In the genomic region with DNA sequence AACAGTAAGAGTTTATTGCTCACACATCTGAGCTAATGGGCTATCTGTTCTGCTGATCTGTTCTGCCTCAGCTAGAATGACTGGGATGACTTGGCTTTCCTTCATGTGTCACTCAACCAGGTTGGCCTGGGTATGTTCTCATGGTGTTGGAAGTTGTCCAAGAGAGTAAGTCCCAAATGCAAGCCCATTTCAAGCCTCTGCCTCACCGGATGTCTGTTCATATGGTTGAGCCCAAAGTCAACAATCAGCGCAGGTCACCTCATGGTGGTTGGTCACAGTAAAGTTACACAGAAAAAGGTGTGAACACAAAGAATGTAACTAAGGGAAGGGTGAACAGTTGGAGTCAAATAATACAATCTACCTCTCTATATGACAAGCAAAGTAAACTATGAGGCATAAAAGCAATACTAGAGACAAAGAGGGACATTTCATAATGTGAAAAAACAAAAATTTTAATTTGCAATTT, we compare ENCODE assay signal across 15 cellular contexts. TPM values are rescaled to one million over a fixed set of nuclear protein-coding genes. Genes with fewer than 3 reads are reported as not detected.
DNase-seq lines count a peak whose midpoint lies in the region; ATAC-seq, FAIRE-seq and TF ChIP-seq lines count a peak whose summit lies in the region.
"Had no signal": no experiment of that assay in that cellular context is flagged by ENCODE, and none has a peak within 500 bp of the region (broad histone marks: within the 10 kb centered on the region; RNA-seq: fewer than 3 reads in every experiment).

No MANE protein-coding gene starts in this region.

- H3K9me3 ChIP-seq in breast epithelium: no peaks in the 10 kb centered on the region
- H3K9me3 ChIP-seq in endothelial cell of umbilical vein (replicated peaks; ENCODE audit: control insufficient read depth, insufficient read depth, low read length): no peaks in the 10 kb centered on the region

- H3K79me2 ChIP-seq in endothelial cell of umbilical vein (ENCODE audit: control insufficient read depth, insufficient read depth, low read length): no peaks in the 10 kb centered on the region

- DNase-seq in MCF 10A (ENCODE audit: unreplicated experiment) (peak; percentile 84), breast epithelium (ENCODE audit: low spot score in 2 of 2) (no peak), NCI-H69 (lab: John Stamatoyannopoulos, UW) (peak; percentile 87), endothelial cell of umbilical vein (ENCODE audit: low read depth, low spot score) (no peak), type B pancreatic cell (ENCODE audit: extremely low spot score, unreplicated experiment) (no peak), H54 (ENCODE audit: insufficient read length, low spot score) (no peak), NCI-H1436 treated with DMSO at 0.1 percent for 48 hours (lab: John Stamatoyannopoulos, UW) (no peak)
- DNase-seq: dermis blood vessel endothelial cell; foreskin fibroblast; NCI-H187 treated with DMSO at 0.1 percent for 48 hours; stimulated activated naive B cell treated with anti-CD40 and anti-IgM and Interleukin-4, amounts not matched to agents 10 μg/mL and 1 μg/mL and 100 μg/mL, for 72 hours had no signal

- no TSS peak for BruUV-seq in MCF 10A (replicated peaks; lab: Mats Ljungman, UMichigan)
- BruUV-seq in endothelial cell of umbilical vein (replicated peaks; lab: Mats Ljungman, UMichigan): no TSS peak

- no peak overlapping the region for H2AFZ ChIP-seq in endothelial cell of umbilical vein (ENCODE audit: low read depth, low read length)

- H3K4me3 Mint-ChIP-seq in MCF 10A (ENCODE audit: unreplicated experiment) (no peak overlapping the region), type B pancreatic cell (no peak overlapping the region)
- H3K4me3 Mint-ChIP-seq: stimulated activated naive B cell treated with anti-CD40 and anti-IgM and Interleukin-4, amounts not matched to agents 10 μg/mL and 1 μg/mL and 100 μg/mL, for 72 hours had no signal

- FAIRE-seq in endothelial cell of umbilical vein (lab: Jason Lieb, UNC) (peak; percentile 18), H54 (lab: Jason Lieb, UNC) (no peak)
- FAIRE-seq: TTC549 had no signal

- H3K27me3 ChIP-seq in breast epithelium (no peaks in the 10 kb centered on the region), endothelial cell of umbilical vein (ENCODE audit: control insufficient read depth in 2 of 2, insufficient read depth in 2 of 2, low read length in 2 of 2) (peaks cover 0 to under 1% of the 10 kb centered on the region in 2 experiments)

- dilution Hi-C loops in endothelial cell of umbilical vein (cut with MboI; ENCODE audit: extremely low pct_ligation_motif_present, low sequenced_read_pairs): no loop called here

- H3K9ac ChIP-seq in endothelial cell of umbilical vein (replicated peaks; ENCODE audit: extremely low read depth, insufficient read depth, low read length): no peak overlapping the region

- H3K27me3 Mint-ChIP-seq in MCF 10A (ENCODE audit: insufficient read depth, unreplicated experiment) (no peaks in the 10 kb centered on the region), type B pancreatic cell (no peaks in the 10 kb centered on the region)
- H3K27me3 Mint-ChIP-seq: stimulated activated naive B cell treated with anti-CD40 and anti-IgM and Interleukin-4, amounts not matched to agents 10 μg/mL and 1 μg/mL and 100 μg/mL, for 72 hours had no signal

- H3K4me3 ChIP-seq in breast epithelium: no peak overlapping the region
- H3K4me3 ChIP-seq in endothelial cell of umbilical vein (replicated peaks in 1 of 3; ENCODE audit: insufficient read depth in 1 of 3, low read depth in 1 of 3, low read length in 3 of 3): no peak overlapping the region

- intact Hi-C loops in MCF 10A (cut with micrococcal nuclease) (no loop called here), breast epithelium (cut with DNase I; ENCODE audit: low total_unique reads) (no loop called here), endothelial cell of umbilical vein (cut with micrococcal nuclease) (no loop called here)

- H3K36me3 Mint-ChIP-seq in MCF 10A (ENCODE audit: insufficient read depth, unreplicated experiment) (peaks cover 5% of the 10 kb centered on the region), type B pancreatic cell (no peaks in the 10 kb centered on the region)
- H3K36me3 Mint-ChIP-seq: stimulated activated naive B cell treated with anti-CD40 and anti-IgM and Interleukin-4, amounts not matched to agents 10 μg/mL and 1 μg/mL and 100 μg/mL, for 72 hours had no signal

- peaks cover 16% of the 10 kb centered on the region for H3K4me1 Mint-ChIP-seq in MCF 10A (ENCODE audit: insufficient read depth, unreplicated experiment)
- no peaks in the 10 kb centered on the region for H3K4me1 Mint-ChIP-seq in type B pancreatic cell (ENCODE audit: unreplicated experiment)
- H3K4me1 Mint-ChIP-seq: stimulated activated naive B cell treated with anti-CD40 and anti-IgM and Interleukin-4, amounts not matched to agents 10 μg/mL and 1 μg/mL and 100 μg/mL, for 72 hours had no signal

- no peaks in the 10 kb centered on the region for H3K9me1 ChIP-seq in endothelial cell of umbilical vein (replicated peaks; ENCODE audit: control insufficient read depth, extremely low read depth, insufficient read depth, low read length)

- no peak overlapping the region for H3K4me2 ChIP-seq in endothelial cell of umbilical vein (ENCODE audit: insufficient read depth, low read length)

- TF ChIP-seq POLR2A in breast epithelium (IDR thresholded peaks at IDR 0.05) (no peak), endothelial cell of umbilical vein (IDR thresholded peaks at IDR 0.05; ENCODE audit: low read depth, low read length) (no peak), H54 (IDR thresholded peaks at IDR 0.05; ENCODE audit: low read depth, low read length) (no peak)

- no peaks in the 10 kb centered on the region for H3K36me3 ChIP-seq in breast epithelium
- no peaks in the 10 kb centered on the region for H3K36me3 ChIP-seq in endothelial cell of umbilical vein (ENCODE audit: control insufficient read depth in 2 of 2, extremely low read depth in 1 of 2, insufficient read depth in 2 of 2, low read length in 2 of 2)

- no peaks in the 10 kb centered on the region for H3K9me3 Mint-ChIP-seq in MCF 10A (ENCODE audit: unreplicated experiment)
- H3K9me3 Mint-ChIP-seq in type B pancreatic cell: peaks cover 1% of the 10 kb centered on the region

- H3K27ac Mint-ChIP-seq in MCF 10A (ENCODE audit: low read depth, unreplicated experiment): peak overlapping the region; percentile 78
- peak overlapping the region; percentile 18 for H3K27ac Mint-ChIP-seq in type B pancreatic cell
- H3K27ac Mint-ChIP-seq: stimulated activated naive B cell treated with anti-CD40 and anti-IgM and Interleukin-4, amounts not matched to agents 10 μg/mL and 1 μg/mL and 100 μg/mL, for 72 hours had no signal

- H3K27ac ChIP-seq in breast epithelium (no peak overlapping the region), endothelial cell of umbilical vein (ENCODE audit: insufficient read depth, low read depth, low read length) (no peak overlapping the region)

- no peaks in the 10 kb centered on the region for H4K20me1 ChIP-seq in endothelial cell of umbilical vein (replicated peaks; ENCODE audit: control insufficient read depth, extremely low read depth, insufficient read depth, low read length)

- H3K4me1 ChIP-seq in breast epithelium (no peaks in the 10 kb centered on the region), endothelial cell of umbilical vein (ENCODE audit: control insufficient read depth, extremely low read depth, insufficient read depth, low read length) (no peaks in the 10 kb centered on the region)

- POLR2A ChIA-PET in MCF 10A (lab: Yijun Ruan, JAX): interaction anchor here (1.0 to 1.6 kb wide), 2 partner anchors 9 to 12 kb away, joined by 3 to 5 read pairs; no protein-coding TSS in a partner anchor
- POLR2A ChIA-PET in endothelial cell of umbilical vein (lab: Charles Lee): no interaction called here

- TF ChIP-seq CTCF in MCF 10A (IDR thresholded peaks at IDR 0.05; ENCODE audit: unreplicated experiment): no peak
- TF ChIP-seq CTCF in breast epithelium (IDR thresholded peaks at IDR 0.05): no peak
- no peak for TF ChIP-seq CTCF in endothelial cell of umbilical vein (IDR thresholded peaks at IDR 0.05; ENCODE audit: extremely low read depth in 1 of 2, insufficient read depth in 1 of 2, low read depth in 1 of 2, low read length in 2 of 2)
- TF ChIP-seq CTCF in type B pancreatic cell (conservative IDR thresholded peaks at IDR 0.05): no peak

- CTCF ChIA-PET in MCF 10A (lab: Yijun Ruan, JAX): no interaction called here
- CTCF ChIA-PET in endothelial cell of umbilical vein (lab: Charles Lee): interaction anchor here (1.5 kb wide), 2 partner anchors 15 to 49 kb away, joined by 3 read pairs; no protein-coding TSS in a partner anchor

- no peak for ATAC-seq in GM19328 (IDR thresholded peaks at IDR 0.05; ENCODE audit: unreplicated experiment)
- ATAC-seq: stimulated activated naive B cell treated with anti-CD40 and anti-IgM and Interleukin-4, amounts not matched to agents 10 μg/mL and 1 μg/mL and 100 μg/mL, for 72 hours had no signal

TF ChIP-seq in endothelial cell of umbilical vein, 7 proteins besides CTCF, POLR2A, EP300 and RAD21:
- TF ChIP-seq GATA2 (IDR thresholded peaks at IDR 0.05; ENCODE audit: insufficient read depth, insufficient read length, low read depth, low read length): no peak
- no peak for TF ChIP-seq FOS (IDR thresholded peaks at IDR 0.05; ENCODE audit: borderline replicate concordance, insufficient read depth, low read length)
- no peak for TF ChIP-seq JUN (IDR thresholded peaks at IDR 0.05; ENCODE audit: borderline replicate concordance, insufficient read depth, insufficient read length, low read depth)
- TF ChIP-seq, protein P1, sequence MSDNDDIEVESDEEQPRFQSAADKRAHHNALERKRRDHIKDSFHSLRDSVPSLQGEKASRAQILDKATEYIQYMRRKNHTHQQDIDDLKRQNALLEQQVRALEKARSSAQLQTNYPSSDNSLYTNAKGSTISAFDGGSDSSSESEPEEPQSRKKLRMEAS (IDR thresholded peaks at IDR 0.05; ENCODE audit: insufficient read depth, insufficient read length): no peak
- no peak for TF ChIP-seq MYC (IDR thresholded peaks at IDR 0.05; ENCODE audit: low read depth, low read length)
- TF ChIP-seq EZH2 (IDR thresholded peaks at IDR 0.05; ENCODE audit: borderline replicate concordance, low read depth, low read length, severe bottlenecking): no peak
- no peak for TF ChIP-seq POLR2AphosphoS5 (IDR thresholded peaks at IDR 0.05; ENCODE audit: insufficient read depth, low read depth, low read length)
TF ChIP-seq in endothelial cell of umbilical vein: peak in this region for 0.

RNA-seq across cellular contexts. Expression of a gene that starts 1.9 kb away (rescaled TPM):
- not detected in 2 replicates for total RNA-seq in MCF 10A (2022)
- total RNA-seq in breast epithelium: not detected
- total RNA-seq in endothelial cell of umbilical vein: not detected in 2 replicates
- not detected in 2 replicates for polyA plus RNA-seq in endothelial cell of umbilical vein
- polyA plus RNA-seq in endothelial cell of umbilical vein (2011; cell fraction: cytosol; rRNA removed): not detected in 2 replicates
- not detected in 2 replicates for polyA plus RNA-seq in endothelial cell of umbilical vein (2011; cell fraction: nucleus; rRNA removed)
- polyA plus RNA-seq in endothelial cell of umbilical vein (2012): not detected in 2 replicates
- polyA minus RNA-seq in endothelial cell of umbilical vein: 0.06 TPM in 1 of 2 replicates, not detected in the other
- not detected for polyA minus RNA-seq in endothelial cell of umbilical vein (2011; cell fraction: cytosol; rRNA and poly(A)+ RNA removed)
- polyA minus RNA-seq in endothelial cell of umbilical vein (2011; cell fraction: nucleus; rRNA and poly(A)+ RNA removed): not detected in 2 replicates
- total RNA-seq in type B pancreatic cell (ENCODE audit: low replicate concordance): not detected in 2 replicates
- total RNA-seq: dermis blood vessel endothelial cell, pulmonary artery endothelial cell had no signal
- polyA plus RNA-seq: adipose tissue had no signal

Comparison
In these comparisons a context has a peak if more than half of its experiments do, and no peak if none do; other contexts are left out.
1. DNase-seq: peak in MCF 10A (single experiment) and NCI-H69 (single experiment); none in breast epithelium (0 of 2), endothelial cell of umbilical vein (single experiment), type B pancreatic cell (single experiment), H54 (single experiment) and NCI-H1436 treated with DMSO at 0.1 percent for 48 hours (single experiment).